In the genomic region with DNA sequence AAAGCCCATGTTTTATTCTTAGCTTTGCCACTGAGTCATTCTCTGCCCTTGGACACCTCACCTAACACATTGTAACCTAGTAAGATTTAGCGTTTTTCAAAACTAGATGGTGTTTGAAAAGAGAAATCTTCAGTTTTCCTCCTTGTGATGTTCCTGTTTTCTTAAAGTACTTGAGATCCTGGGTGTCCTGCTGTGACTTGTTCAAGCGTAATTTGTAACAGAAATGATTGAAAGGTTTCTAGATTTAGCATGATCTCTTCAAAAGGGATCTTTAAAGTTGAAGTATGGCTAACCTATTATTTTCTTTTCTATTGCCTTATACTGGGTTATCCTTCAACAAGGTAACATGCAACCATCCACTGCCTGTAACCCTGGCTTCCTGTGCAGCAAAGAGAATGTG, we compare ENCODE assay signal across 24 cellular contexts. TPM values are rescaled to one million over a fixed set of nuclear protein-coding genes. Genes with fewer than 3 reads are reported as not detected.
"Had no signal": no experiment of that assay in that cellular context is flagged by ENCODE, and none has a peak within 500 bp of the region (broad histone marks: within the 10 kb centered on the region; RNA-seq: fewer than 3 reads in every experiment).

No MANE protein-coding gene starts in this region.

- H3K9me3 Mint-ChIP-seq: activated B cell treated with CpG ODN at 0.5 μM for 24 hours; activated CD4-positive, alpha-beta memory T cell treated with anti-CD3 and anti-CD28 coated beads for 36 hours; activated CD4-positive, alpha-beta T cell treated with anti-CD3 and anti-CD28 coated beads, Interleukin-2, amount 10 ng/mL, durations not matched to agents 24 days and 14 days; activated naive CD4-positive, alpha-beta T cell treated with anti-CD3 and anti-CD28 coated beads for 36 hours; brain; T-helper 1 cell treated with Interleukin-12 subunit alpha and Interleukin-12 subunit beta and Interleukin-4 antibody, amounts not matched to agents 30 μg/mL and 1 μg/mL, for 36 hours had no signal

- DNase-seq: activated B cell treated with CpG ODN at 0.5 μM for 24 hours; activated CD4-positive, alpha-beta memory T cell treated with anti-CD3 and anti-CD28 coated beads for 36 hours; activated CD4-positive, alpha-beta T cell treated with anti-CD3 and anti-CD28 coated beads for 1 hour; activated CD4-positive, alpha-beta T cell treated with anti-CD3 and anti-CD28 coated beads, Interleukin-2, amount 10 ng/mL, durations not matched to agents 24 days and 14 days; activated CD8-positive, alpha-beta memory T cell treated with anti-CD3 and anti-CD28 coated beads for 24 hours; activated effector memory CD4-positive, alpha-beta T cell treated with anti-CD3 and anti-CD28 coated beads, Interleukin-2, amount 50 U/mL, for 16 hours; activated naive CD4-positive, alpha-beta T cell treated with anti-CD3 and anti-CD28 coated beads for 36 hours; activated T-cell treated with anti-CD3 and anti-CD28 coated beads, Interleukin-2, amount 50 U/mL, for 4 hours; amygdala; Kasumi-1; KBM-7; NCI-H1105 treated with DMSO at 0.1 percent for 48 hours; NCI-H1436 treated with DMSO at 0.1 percent for 48 hours; NCI-H187 treated with DMSO at 0.1 percent for 48 hours; NCI-H2081 treated with DMSO at 0.1 percent for 48 hours; NCI-H446; NCI-H524; PC-3; SHP77 had no signal

- ATAC-seq: activated T-cell treated with anti-CD3 and anti-CD28 coated beads, Interleukin-2, amount 50 U/mL, for 4 hours; PC-3 had no signal

- H3K4me1 Mint-ChIP-seq: activated B cell treated with CpG ODN at 0.5 μM for 24 hours; activated CD4-positive, alpha-beta T cell treated with anti-CD3 and anti-CD28 coated beads, Interleukin-2, amount 10 ng/mL, durations not matched to agents 24 days and 14 days; brain had no signal

- H3K36me3 Mint-ChIP-seq: activated CD4-positive, alpha-beta memory T cell treated with anti-CD3 and anti-CD28 coated beads for 36 hours; activated naive CD8-positive, alpha-beta T cell; brain had no signal

- H3K4me3 Mint-ChIP-seq: activated B cell treated with CpG ODN at 0.5 μM for 24 hours; activated CD4-positive, alpha-beta memory T cell treated with anti-CD3 and anti-CD28 coated beads for 36 hours; activated CD4-positive, alpha-beta T cell treated with anti-CD3 and anti-CD28 coated beads, Interleukin-2, amount 10 ng/mL, durations not matched to agents 24 days and 14 days; activated naive CD4-positive, alpha-beta T cell treated with anti-CD3 and anti-CD28 coated beads for 36 hours; activated naive CD8-positive, alpha-beta T cell; activated T-cell treated with anti-CD3 and anti-CD28 coated beads, Interleukin-2, amount 50 U/mL, for 4 hours; brain; T-helper 1 cell treated with Interleukin-12 subunit alpha and Interleukin-12 subunit beta and Interleukin-4 antibody, amounts not matched to agents 30 μg/mL and 1 μg/mL, for 36 hours had no signal

- H3K27me3 Mint-ChIP-seq: activated B cell treated with CpG ODN at 0.5 μM for 24 hours; activated CD4-positive, alpha-beta memory T cell treated with anti-CD3 and anti-CD28 coated beads for 36 hours; activated CD4-positive, alpha-beta T cell treated with anti-CD3 and anti-CD28 coated beads, Interleukin-2, amount 10 ng/mL, durations not matched to agents 24 days and 14 days; activated naive CD8-positive, alpha-beta T cell; brain had no signal

- H3K27ac Mint-ChIP-seq: activated B cell treated with CpG ODN at 0.5 μM for 24 hours; activated CD4-positive, alpha-beta memory T cell treated with anti-CD3 and anti-CD28 coated beads for 36 hours; activated CD4-positive, alpha-beta T cell treated with anti-CD3 and anti-CD28 coated beads, Interleukin-2, amount 10 ng/mL, durations not matched to agents 24 days and 14 days; activated naive CD4-positive, alpha-beta T cell treated with anti-CD3 and anti-CD28 coated beads for 36 hours; activated naive CD8-positive, alpha-beta T cell; brain; T-helper 1 cell treated with Interleukin-12 subunit alpha and Interleukin-12 subunit beta and Interleukin-4 antibody, amounts not matched to agents 30 μg/mL and 1 μg/mL, for 36 hours had no signal

RNA-seq across cellular contexts. Expression of a gene that starts 32.6 kb away (rescaled TPM):
- total RNA-seq: activated B cell treated with CpG ODN at 0.5 μM for 24 hours; activated CD4-positive, alpha-beta memory T cell treated with anti-CD3 and anti-CD28 coated beads for 36 hours; activated CD4-positive, alpha-beta T cell treated with anti-CD3 and anti-CD28 coated beads, Interleukin-2, amount 10 ng/mL, durations not matched to agents 24 days and 14 days; activated naive CD4-positive, alpha-beta T cell treated with anti-CD3 and anti-CD28 coated beads for 36 hours; activated T-cell treated with anti-CD3 and anti-CD28 coated beads, Interleukin-2, amount 50 U/mL, for 4 hours; astrocyte; PC-3; SK-MEL-5 had no signal
